Comparison of ENCODE assay signal across 1 cellular context in the genomic region with DNA sequence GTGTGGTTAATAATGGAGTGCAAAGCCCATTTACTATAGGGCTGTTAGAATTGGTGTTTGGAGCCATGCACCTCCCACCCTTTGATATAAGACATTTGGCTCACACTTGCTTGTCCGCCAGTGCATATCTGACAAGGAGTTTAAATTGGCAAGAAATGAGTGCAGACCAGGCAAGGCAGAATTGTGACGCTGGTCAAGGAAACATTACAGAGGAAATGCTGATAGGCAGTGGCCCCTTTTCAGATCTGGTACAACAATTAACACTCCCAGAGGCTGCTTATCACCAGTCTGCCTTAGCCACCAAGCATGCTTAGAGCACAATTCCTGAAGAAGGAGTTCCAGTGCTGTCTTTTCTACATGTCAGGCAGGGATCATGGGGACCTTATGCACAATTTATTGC.
TF ChIP-seq lines count a peak whose summit lies in the region.

No MANE protein-coding gene starts in this region.

TF ChIP-seq in HepG2, 621 proteins besides CTCF, POLR2A, EP300 and RAD21 (continued from another document):
- TF ChIP-seq TBX3 (IDR thresholded peaks at IDR 0.05; ENCODE audit: borderline replicate concordance) (no peak), ELK4 (CRISPR knock-in tag; IDR thresholded peaks at IDR 0.05; ENCODE audit: borderline replicate concordance) (no peak), NR2C2 (CRISPR knock-in tag; IDR thresholded peaks at IDR 0.05; ENCODE audit: borderline replicate concordance) (no peak), ZMAT3 (CRISPR knock-in tag; conservative IDR thresholded peaks at IDR 0.05) (no peak), ZNF772 (CRISPR knock-in tag; IDR thresholded peaks at IDR 0.05) (no peak), GABPB1 (CRISPR knock-in tag; IDR thresholded peaks at IDR 0.05) (no peak), POLR2AphosphoS2 (IDR thresholded peaks at IDR 0.05; ENCODE audit: low read depth, low read length) (no peak), ZNF136 (CRISPR knock-in tag; IDR thresholded peaks at IDR 0.05; ENCODE audit: low read depth) (no peak), IKZF5 (CRISPR knock-in tag; IDR thresholded peaks at IDR 0.05) (no peak), HOXA7 (CRISPR knock-in tag; IDR thresholded peaks at IDR 0.05) (no peak), MAFF (IDR thresholded peaks at IDR 0.05; ENCODE audit: low read depth, low read length) (no peak), ZNF792 (CRISPR knock-in tag; IDR thresholded peaks at IDR 0.05) (no peak)
- TF ChIP-seq, protein P1, sequence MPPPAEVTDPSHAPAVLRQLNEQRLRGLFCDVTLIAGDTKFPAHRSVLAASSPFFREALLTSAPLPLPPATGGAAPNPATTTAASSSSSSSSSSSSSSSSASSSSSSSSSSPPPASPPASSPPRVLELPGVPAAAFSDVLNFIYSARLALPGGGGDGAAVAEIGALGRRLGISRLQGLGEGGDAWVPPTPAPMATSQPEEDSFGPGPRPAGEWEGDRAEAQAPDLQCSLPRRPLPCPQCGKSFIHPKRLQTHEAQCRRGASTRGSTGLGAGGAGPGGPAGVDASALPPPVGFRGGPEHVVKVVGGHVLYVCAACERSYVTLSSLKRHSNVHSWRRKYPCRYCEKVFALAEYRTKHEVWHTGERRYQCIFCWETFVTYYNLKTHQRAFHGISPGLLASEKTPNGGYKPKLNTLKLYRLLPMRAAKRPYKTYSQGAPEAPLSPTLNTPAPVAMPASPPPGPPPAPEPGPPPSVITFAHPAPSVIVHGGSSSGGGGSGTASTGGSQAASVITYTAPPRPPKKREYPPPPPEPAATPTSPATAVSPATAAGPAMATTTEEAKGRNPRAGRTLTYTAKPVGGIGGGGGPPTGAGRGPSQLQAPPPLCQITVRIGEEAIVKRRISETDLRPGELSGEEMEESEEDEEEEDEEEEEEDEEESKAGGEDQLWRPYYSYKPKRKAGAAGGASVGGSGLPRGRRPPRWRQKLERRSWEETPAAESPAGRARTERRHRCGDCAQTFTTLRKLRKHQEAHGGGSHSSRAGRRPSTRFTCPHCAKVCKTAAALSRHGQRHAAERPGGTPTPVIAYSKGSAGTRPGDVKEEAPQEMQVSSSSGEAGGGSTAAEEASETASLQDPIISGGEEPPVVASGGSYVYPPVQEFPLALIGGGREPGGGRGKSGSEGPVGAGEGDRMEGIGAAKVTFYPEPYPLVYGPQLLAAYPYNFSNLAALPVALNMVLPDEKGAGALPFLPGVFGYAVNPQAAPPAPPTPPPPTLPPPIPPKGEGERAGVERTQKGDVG (CRISPR knock-in tag; IDR thresholded peaks at IDR 0.05; ENCODE audit: borderline replicate concordance), result no peak
